ENCODE assay signal across 1 cellular context in genomic region chr2:9307505-9307904, GRCh38.
TF ChIP-seq lines count a peak whose summit lies in the region.

No MANE protein-coding gene starts in this region.

TF ChIP-seq in GM23338, 12 proteins besides CTCF, POLR2A, EP300 and RAD21 (continued from another document):
- TF ChIP-seq ZNF462 (CRISPR knock-in tag; IDR thresholded peaks at IDR 0.05): no peak
- no peak for TF ChIP-seq CREB1 (CRISPR knock-in tag; IDR thresholded peaks at IDR 0.05; ENCODE audit: low read depth)
